In genomic region chr22:45895436-45896152, GRCh38 we compare ENCODE assay signal across 10 cellular contexts.
"Had no signal": no experiment of that assay in that cellular context is flagged by ENCODE, and none has a peak within 500 bp of the region (broad histone marks: within the 10 kb centered on the region; RNA-seq: fewer than 3 reads in every experiment).

No MANE protein-coding gene starts in this region.

- H3K4me2 ChIP-seq: neural progenitor cell had no signal

- H2AFZ ChIP-seq: neural progenitor cell had no signal

- H3K9me3 ChIP-seq: right lobe of liver, thyroid gland had no signal

- H3K4me3 ChIP-seq: neural progenitor cell, right lobe of liver, thyroid gland had no signal

- DNase-seq: activated B cell treated with CpG ODN at 0.5 μM for 24 hours; activated CD4-positive, alpha-beta T cell treated with anti-CD3 and anti-CD28 coated beads, Interleukin-2, amount 50 U/mL, for 1 hour; activated naive CD4-positive, alpha-beta T cell treated with anti-CD3 and anti-CD28 coated beads, Interleukin-2, amount 10 ng/mL, durations not matched to agents 7 days and 5 days; activated T-cell treated with anti-CD3 and anti-CD28 coated beads for 4 hours had no signal

- H3K36me3 ChIP-seq: neural progenitor cell, right lobe of liver, thyroid gland had no signal

- H3K27ac ChIP-seq: neural progenitor cell, right lobe of liver had no signal

- H3K27me3 ChIP-seq: right lobe of liver, thyroid gland had no signal

- H3K79me2 ChIP-seq: parathyroid adenoma had no signal

- H3K4me1 ChIP-seq: parathyroid adenoma, right lobe of liver had no signal

- H3K9ac ChIP-seq: neural progenitor cell, parathyroid adenoma had no signal

- ATAC-seq: left lobe of liver; right lobe of liver; stimulated activated effector memory CD8-positive, alpha-beta T cell treated with anti-CD3 and anti-CD28 coated beads, Interleukin-12 subunit alpha, Interleukin-12 subunit beta, amount 100 ng/mL, for 72 hours had no signal
